In genomic region chr5:51960617-51961115, GRCh38 we compare ENCODE assay signal across 10 cellular contexts.
DNase-seq lines count a peak whose midpoint lies in the region; ATAC-seq and TF ChIP-seq lines count a peak whose summit lies in the region.
"Had no signal": no experiment of that assay in that cellular context is flagged by ENCODE, and none has a peak within 500 bp of the region (broad histone marks: within the 10 kb centered on the region; RNA-seq: fewer than 3 reads in every experiment).

No MANE protein-coding gene starts in this region.

- no peak overlapping the region for H3K27ac Mint-ChIP-seq in type B pancreatic cell
- H3K27ac Mint-ChIP-seq: B cell had no signal

- no peak overlapping the region for H3K4me3 Mint-ChIP-seq in type B pancreatic cell
- H3K4me3 Mint-ChIP-seq: B cell had no signal

- H3K36me3 Mint-ChIP-seq in type B pancreatic cell, result no peaks in the 10 kb centered on the region

- peak overlapping the region; percentile 52 for H3K4me3 ChIP-seq in endocrine pancreas (ENCODE audit: control insufficient read depth, insufficient read depth, low read length)

- no peaks in the 10 kb centered on the region for H3K36me3 ChIP-seq in endocrine pancreas (ENCODE audit: control insufficient read depth, insufficient read depth, low read length)

- no peaks in the 10 kb centered on the region for H3K9me3 ChIP-seq in endocrine pancreas (ENCODE audit: control insufficient read depth, low read length)

- ATAC-seq in HG02981 (IDR thresholded peaks at IDR 0.05; ENCODE audit: unreplicated experiment), result no peak

- peak; percentile 19 to 50 for DNase-seq in NCI-H524 (lab: John Stamatoyannopoulos, UW)
- DNase-seq in NCI-H524 treated with DMSO at 0.1 percent for 48 hours (lab: John Stamatoyannopoulos, UW), result no peak
- peak; percentile 24 for DNase-seq in NCI-H345 treated with DMSO at 0.1 percent for 48 hours (lab: John Stamatoyannopoulos, UW; ENCODE audit: unreplicated experiment)
- DNase-seq in type B pancreatic cell (ENCODE audit: extremely low spot score, unreplicated experiment), result no peak
- DNase-seq in T-helper 1 cell, result no peak
- no peak for DNase-seq in central memory CD4-positive, alpha-beta T cell
- DNase-seq: Right ventricle myocardium superior had no signal

- H3K27me3 Mint-ChIP-seq in type B pancreatic cell, result no peaks in the 10 kb centered on the region
- H3K27me3 Mint-ChIP-seq: B cell had no signal

- no peaks in the 10 kb centered on the region for H3K27me3 ChIP-seq in endocrine pancreas (ENCODE audit: control insufficient read depth, insufficient read depth, low read length)

- H3K4me1 Mint-ChIP-seq in type B pancreatic cell (ENCODE audit: unreplicated experiment), result no peaks in the 10 kb centered on the region
- H3K4me1 Mint-ChIP-seq: B cell had no signal

- no peak overlapping the region for H3K9ac ChIP-seq in endocrine pancreas (ENCODE audit: control insufficient read depth, insufficient read depth, low read length)

- no peaks in the 10 kb centered on the region for H3K9me3 Mint-ChIP-seq in type B pancreatic cell

- no peaks in the 10 kb centered on the region for H3K4me1 ChIP-seq in endocrine pancreas (ENCODE audit: control insufficient read depth, insufficient read depth, low read length)

- TF ChIP-seq CTCF in type B pancreatic cell (conservative IDR thresholded peaks at IDR 0.05), result peak; percentile 67

Comparison
In these comparisons a context has a peak if more than half of its experiments do, and no peak if none do; other contexts are left out.
1. DNase-seq: peak in NCI-H524 (2 of 2) and NCI-H345 treated with DMSO at 0.1 percent for 48 hours (single experiment); none in NCI-H524 treated with DMSO at 0.1 percent for 48 hours (single experiment), type B pancreatic cell (single experiment), T-helper 1 cell (0 of 5) and central memory CD4-positive, alpha-beta T cell (single experiment).